23 cellular contexts compared by ENCODE assay signal in the genomic region with DNA sequence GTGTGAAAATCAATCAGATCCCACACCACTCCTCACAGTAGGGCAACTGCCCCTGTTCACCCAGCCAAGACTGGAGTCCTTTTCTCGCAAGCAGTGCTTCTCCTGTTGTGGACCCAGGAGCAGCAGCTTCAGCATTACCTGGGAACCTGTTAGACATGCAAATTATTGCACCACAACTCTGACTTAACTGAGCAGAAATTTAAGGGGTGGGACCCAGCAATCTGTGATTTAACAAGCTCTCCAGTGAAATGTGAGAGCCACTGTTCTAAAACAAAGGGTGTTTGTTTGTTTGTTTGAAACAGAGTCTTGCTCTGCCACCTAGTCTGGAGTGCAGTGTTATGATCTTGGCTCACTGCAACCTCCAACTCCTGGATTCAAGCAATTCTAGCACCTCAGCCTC.
A peak's percentile ranks its signal among the peaks of the same experiment; 100 is the strongest.
DNase-seq lines count a peak whose midpoint lies in the region; ATAC-seq and TF ChIP-seq lines count a peak whose summit lies in the region.
"Had no signal": no experiment of that assay in that cellular context is flagged by ENCODE, and none has a peak within 500 bp of the region (broad histone marks: within the 10 kb centered on the region; RNA-seq: fewer than 3 reads in every experiment).

No MANE protein-coding gene starts in this region.

- H2AFZ ChIP-seq in GM23338 = peak overlapping the region; percentile 53; the same call in 1 of the 2 replicates

- H3K4me1 ChIP-seq in GM23338 (ENCODE audit: insufficient read depth) (no peaks in the 10 kb centered on the region), mucosa of stomach (ENCODE audit: control insufficient read depth, insufficient read depth, low read length) (peaks cover 20% of the 10 kb centered on the region)
- H3K4me1 ChIP-seq: A549, Peyer's patch, right atrium auricular region, uterus had no signal

- H3K36me3 ChIP-seq in GM23338 (ENCODE audit: insufficient read depth) = no peaks in the 10 kb centered on the region
- no peaks in the 10 kb centered on the region for H3K36me3 ChIP-seq in mucosa of stomach (ENCODE audit: control insufficient read depth, insufficient read depth, low read length)
- H3K36me3 ChIP-seq: BLaER1 treated with 17β-estradiol and CSF1 and Interleukin-3, amounts not matched to agents 10 nM and 100 nM; Peyer's patch; right atrium auricular region; uterus had no signal

- H3K4me3 ChIP-seq in GM23338 (no peak overlapping the region), mucosa of stomach (ENCODE audit: low read length) (peak overlapping the region; percentile 6), coronary artery (no peak overlapping the region)
- H3K4me3 ChIP-seq: A549; BLaER1 treated with 17β-estradiol and CSF1 and Interleukin-3, amounts not matched to agents 10 nM and 100 nM; K562; Peyer's patch; right atrium auricular region; SK-N-MC; uterus had no signal

- no peak overlapping the region for H3K4me3 Mint-ChIP-seq in GM23338
- no peak overlapping the region for H3K4me3 Mint-ChIP-seq in stimulated activated naive B cell treated with anti-CD40 and anti-IgM and Interleukin-4, amounts not matched to agents 10 μg/mL and 1 μg/mL and 100 μg/mL, for 72 hours
- H3K4me3 Mint-ChIP-seq: activated naive CD4-positive, alpha-beta T cell treated with anti-CD3 and anti-CD28 coated beads for 36 hours; activated T-cell treated with anti-CD3 and anti-CD28 coated beads, Interleukin-2, amount 50 U/mL, for 4 hours; T-helper 2 cell treated with Interferon-gamma antibody and Interleukin-4, amounts not matched to agents 5 μg/mL and 100 μg/mL, for 36 hours had no signal

- H3K27me3 ChIP-seq in GM23338 (ENCODE audit: insufficient read depth) (no peaks in the 10 kb centered on the region), mucosa of stomach (ENCODE audit: control insufficient read depth, insufficient read depth, low read length) (no peaks in the 10 kb centered on the region)
- H3K27me3 ChIP-seq: BLaER1 treated with 17β-estradiol and CSF1 and Interleukin-3, amounts not matched to agents 10 nM and 100 nM; Peyer's patch; right atrium auricular region; uterus had no signal

- H3K36me3 Mint-ChIP-seq in GM23338 (ENCODE audit: low read depth) = no peaks in the 10 kb centered on the region
- no peaks in the 10 kb centered on the region for H3K36me3 Mint-ChIP-seq in stimulated activated naive B cell treated with anti-CD40 and anti-IgM and Interleukin-4, amounts not matched to agents 10 μg/mL and 1 μg/mL and 100 μg/mL, for 72 hours

- peaks cover 3% of the 10 kb centered on the region; the same call in 2 of the 3 replicates for H3K9me3 Mint-ChIP-seq in GM23338
- peaks cover 0 to 1% of the 10 kb centered on the region in 2 donors for H3K9me3 Mint-ChIP-seq in stimulated activated naive B cell treated with anti-CD40 and anti-IgM and Interleukin-4, amounts not matched to agents 10 μg/mL and 1 μg/mL and 100 μg/mL, for 72 hours
- H3K9me3 Mint-ChIP-seq: activated T-cell treated with anti-CD3 and anti-CD28 coated beads, Interleukin-2, amount 50 U/mL, for 4 hours; T-helper 2 cell treated with Interferon-gamma antibody and Interleukin-4, amounts not matched to agents 5 μg/mL and 100 μg/mL, for 36 hours had no signal

- no peak overlapping the region for H3K9ac ChIP-seq in mucosa of stomach (ENCODE audit: low read length)
- H3K9ac ChIP-seq: BLaER1 treated with 17β-estradiol and CSF1 and Interleukin-3, amounts not matched to agents 10 nM and 100 nM had no signal

- H3F3A ChIP-seq in GM23338 (replicated peaks; ENCODE audit: low read depth) = no peaks in the 10 kb centered on the region

- H3K27ac ChIP-seq in GM23338 (ENCODE audit: low read depth) (no peak overlapping the region), coronary artery (no peak overlapping the region)
- H3K27ac ChIP-seq: A549; BLaER1 treated with 17β-estradiol and CSF1 and Interleukin-3, amounts not matched to agents 10 nM and 100 nM; Peyer's patch; right atrium auricular region; SK-N-MC; uterus had no signal

- peaks cover 1% of the 10 kb centered on the region for H3K27me3 Mint-ChIP-seq in GM23338 (ENCODE audit: insufficient read depth, low read depth, poor library complexity)
- peaks cover 0 to 8% of the 10 kb centered on the region in 2 donors for H3K27me3 Mint-ChIP-seq in stimulated activated naive B cell treated with anti-CD40 and anti-IgM and Interleukin-4, amounts not matched to agents 10 μg/mL and 1 μg/mL and 100 μg/mL, for 72 hours

- no peak overlapping the region for H3K4me2 ChIP-seq in GM23338
- H3K4me2 ChIP-seq: A549 had no signal

- no peak for ATAC-seq in GM23338
- peak; percentile 77 for ATAC-seq in esophagus mucosa
- ATAC-seq in stimulated activated naive B cell treated with anti-CD40 and anti-IgM and Interleukin-4, amounts not matched to agents 10 μg/mL and 1 μg/mL and 100 μg/mL, for 72 hours (replicated peaks) = no peak
- ATAC-seq: A549; activated T-cell treated with anti-CD3 and anti-CD28 coated beads, Interleukin-2, amount 50 U/mL, for 4 hours; K562 had no signal

- no peaks in the 10 kb centered on the region for H3K79me2 ChIP-seq in GM23338 (replicated peaks; ENCODE audit: insufficient read depth)

- TF ChIP-seq CTCF in GM23338 (conservative IDR thresholded peaks at IDR 0.05; ENCODE audit: low read depth in 2 of 2) (no peak), coronary artery (IDR thresholded peaks at IDR 0.05) (no peak)

- no peaks in the 10 kb centered on the region for H3K9me3 ChIP-seq in mucosa of stomach (ENCODE audit: control insufficient read depth, low read length)
- H3K9me3 ChIP-seq: Peyer's patch, right atrium auricular region, uterus had no signal

- DNase-seq in GM23338 (ENCODE audit: low spot score) (peak; percentile 12), SW480 (ENCODE audit: low spot score) (peak; percentile 81), NCI-H524 (lab: John Stamatoyannopoulos, UW) (no peak), SHP77 treated with DMSO at 0.1 percent for 48 hours (lab: John Stamatoyannopoulos, UW) (no peak), coronary artery (ENCODE audit: low spot score) (no peak)
- DNase-seq in stimulated activated naive B cell treated with anti-CD40 and anti-IgM and Interleukin-4, amounts not matched to agents 10 μg/mL and 1 μg/mL and 100 μg/mL, for 72 hours = no peak
- DNase-seq: activated CD8-positive, alpha-beta memory T cell treated with anti-CD3 and anti-CD28 coated beads for 24 hours; activated naive CD4-positive, alpha-beta T cell treated with anti-CD3 and anti-CD28 coated beads for 36 hours; activated T-cell treated with anti-CD3 and anti-CD28 coated beads, Interleukin-2, amount 50 U/mL, for 4 hours; central memory CD4-positive, alpha-beta T cell; NCI-H187 treated with DMSO at 0.1 percent for 48 hours; nucleus accumbens; Peyer's patch; stimulated activated CD8-positive, alpha-beta memory T cell treated with anti-CD3 and anti-CD28 coated beads, Interleukin-4, amount 100 ng/mL, for 48 hours; uterus had no signal

- H3K4me1 Mint-ChIP-seq in GM23338 = no peaks in the 10 kb centered on the region
- H3K4me1 Mint-ChIP-seq in stimulated activated naive B cell treated with anti-CD40 and anti-IgM and Interleukin-4, amounts not matched to agents 10 μg/mL and 1 μg/mL and 100 μg/mL, for 72 hours = no peaks in the 10 kb centered on the region

- 0 out of 2 replicates have a peak, but pooled peaks cover 5% of the 10 kb centered on the region for H3K9me2 ChIP-seq in GM23338 (ENCODE audit: insufficient read depth)

- H4K20me1 ChIP-seq in GM23338 (replicated peaks; ENCODE audit: insufficient read depth) = no peaks in the 10 kb centered on the region
- H4K20me1 ChIP-seq: BLaER1 treated with 17β-estradiol and CSF1 and Interleukin-3, amounts not matched to agents 10 nM and 100 nM had no signal

- no peak overlapping the region for H3K27ac Mint-ChIP-seq in GM23338
- no peak overlapping the region for H3K27ac Mint-ChIP-seq in stimulated activated naive B cell treated with anti-CD40 and anti-IgM and Interleukin-4, amounts not matched to agents 10 μg/mL and 1 μg/mL and 100 μg/mL, for 72 hours
- H3K27ac Mint-ChIP-seq: activated naive CD4-positive, alpha-beta T cell treated with anti-CD3 and anti-CD28 coated beads for 36 hours; T-helper 2 cell treated with Interferon-gamma antibody and Interleukin-4, amounts not matched to agents 5 μg/mL and 100 μg/mL, for 36 hours had no signal

TF ChIP-seq in GM23338, 12 proteins besides CTCF, POLR2A, EP300 and RAD21 (continues in another document):
- TF ChIP-seq, protein P1, sequence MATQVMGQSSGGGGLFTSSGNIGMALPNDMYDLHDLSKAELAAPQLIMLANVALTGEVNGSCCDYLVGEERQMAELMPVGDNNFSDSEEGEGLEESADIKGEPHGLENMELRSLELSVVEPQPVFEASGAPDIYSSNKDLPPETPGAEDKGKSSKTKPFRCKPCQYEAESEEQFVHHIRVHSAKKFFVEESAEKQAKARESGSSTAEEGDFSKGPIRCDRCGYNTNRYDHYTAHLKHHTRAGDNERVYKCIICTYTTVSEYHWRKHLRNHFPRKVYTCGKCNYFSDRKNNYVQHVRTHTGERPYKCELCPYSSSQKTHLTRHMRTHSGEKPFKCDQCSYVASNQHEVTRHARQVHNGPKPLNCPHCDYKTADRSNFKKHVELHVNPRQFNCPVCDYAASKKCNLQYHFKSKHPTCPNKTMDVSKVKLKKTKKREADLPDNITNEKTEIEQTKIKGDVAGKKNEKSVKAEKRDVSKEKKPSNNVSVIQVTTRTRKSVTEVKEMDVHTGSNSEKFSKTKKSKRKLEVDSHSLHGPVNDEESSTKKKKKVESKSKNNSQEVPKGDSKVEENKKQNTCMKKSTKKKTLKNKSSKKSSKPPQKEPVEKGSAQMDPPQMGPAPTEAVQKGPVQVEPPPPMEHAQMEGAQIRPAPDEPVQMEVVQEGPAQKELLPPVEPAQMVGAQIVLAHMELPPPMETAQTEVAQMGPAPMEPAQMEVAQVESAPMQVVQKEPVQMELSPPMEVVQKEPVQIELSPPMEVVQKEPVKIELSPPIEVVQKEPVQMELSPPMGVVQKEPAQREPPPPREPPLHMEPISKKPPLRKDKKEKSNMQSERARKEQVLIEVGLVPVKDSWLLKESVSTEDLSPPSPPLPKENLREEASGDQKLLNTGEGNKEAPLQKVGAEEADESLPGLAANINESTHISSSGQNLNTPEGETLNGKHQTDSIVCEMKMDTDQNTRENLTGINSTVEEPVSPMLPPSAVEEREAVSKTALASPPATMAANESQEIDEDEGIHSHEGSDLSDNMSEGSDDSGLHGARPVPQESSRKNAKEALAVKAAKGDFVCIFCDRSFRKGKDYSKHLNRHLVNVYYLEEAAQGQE (IDR thresholded peaks at IDR 0.05; ENCODE audit: unreplicated experiment) = no peak
- TF ChIP-seq EZH2phosphoT487 (IDR thresholded peaks at IDR 0.05; ENCODE audit: unreplicated experiment) = no peak
- no peak for TF ChIP-seq POLR2AphosphoS5 (IDR thresholded peaks at IDR 0.05; ENCODE audit: low read depth)
- TF ChIP-seq CREB1 (CRISPR knock-in tag; IDR thresholded peaks at IDR 0.05; ENCODE audit: low read depth) = no peak
- TF ChIP-seq JUNB (IDR thresholded peaks at IDR 0.05; ENCODE audit: unreplicated experiment) = no peak
- TF ChIP-seq STAT1 (IDR thresholded peaks at IDR 0.05; ENCODE audit: unreplicated experiment) = no peak
- TF ChIP-seq ZNF114 (CRISPR knock-in tag; IDR thresholded peaks at IDR 0.05) = no peak
- no peak for TF ChIP-seq NANOG (IDR thresholded peaks at IDR 0.05; ENCODE audit: borderline replicate concordance)

Comparison
In these comparisons a context has a peak if more than half of its experiments do, and no peak if none do; other contexts are left out.
1. DNase-seq: peak in GM23338 (single experiment) and SW480 (single experiment); none in NCI-H524 (0 of 2), stimulated activated naive B cell treated with anti-CD40 and anti-IgM and Interleukin-4, amounts not matched to agents 10 μg/mL and 1 μg/mL and 100 μg/mL, for 72 hours (single experiment), SHP77 treated with DMSO at 0.1 percent for 48 hours (single experiment) and coronary artery (single experiment).